In the genomic region with DNA sequence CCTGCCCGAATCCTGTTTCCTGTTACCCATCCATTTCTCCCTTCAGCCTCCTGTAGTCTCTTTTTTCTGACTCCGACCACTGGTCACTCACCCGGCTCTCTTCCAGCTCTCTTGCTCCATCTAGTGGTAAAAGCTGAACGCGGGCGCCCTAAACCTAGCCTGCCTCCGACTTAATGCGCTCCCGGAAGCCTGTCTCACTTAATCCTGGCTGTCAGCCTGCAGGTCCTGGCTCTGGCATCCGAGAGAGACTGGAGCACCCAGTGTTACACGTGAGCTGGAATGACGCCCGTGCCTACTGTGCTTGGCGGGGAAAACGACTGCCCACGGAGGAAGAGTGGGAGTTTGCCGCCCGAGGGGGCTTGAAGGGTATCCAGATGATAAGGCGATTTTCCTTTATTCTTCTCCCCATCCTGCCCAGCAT, we compare ENCODE assay signal across 8 cellular contexts. TPM values are rescaled to one million over a fixed set of nuclear protein-coding genes. Genes with fewer than 3 reads are reported as not detected.
DNase-seq lines count a peak whose midpoint lies in the region; ATAC-seq and TF ChIP-seq lines count a peak whose summit lies in the region.

No MANE protein-coding gene starts in this region.

- no peaks in the 10 kb centered on the region for H3K27me3 Mint-ChIP-seq in natural killer cell (ENCODE audit: low read depth in 2 of 2)
- H3K27me3 Mint-ChIP-seq in stimulated activated naive CD8-positive, alpha-beta T cell treated with anti-CD3 and anti-CD28 coated beads, Interleukin-15, amount 100 ng/mL, for 72 hours, result no peaks in the 10 kb centered on the region

- no peak for TF ChIP-seq POLR2A in esophagus muscularis mucosa (IDR thresholded peaks at IDR 0.05; ENCODE audit: low read depth)

- H3K9me3 ChIP-seq in OCI-LY1 (ENCODE audit: low read length) (no peaks in the 10 kb centered on the region), esophagus muscularis mucosa (no peaks in the 10 kb centered on the region)

- TF ChIP-seq EP300 in esophagus muscularis mucosa (IDR thresholded peaks at IDR 0.05), result no peak

- no peaks in the 10 kb centered on the region for H3K9me3 Mint-ChIP-seq in natural killer cell
- no peaks in the 10 kb centered on the region for H3K9me3 Mint-ChIP-seq in stimulated activated naive CD8-positive, alpha-beta T cell treated with anti-CD3 and anti-CD28 coated beads, Interleukin-15, amount 100 ng/mL, for 72 hours

- H3F3A ChIP-seq in OCI-LY1 (ENCODE audit: insufficient read depth, low read length), result peaks cover 4% of the 10 kb centered on the region; the same call in 1 of the 2 replicates

- H3K4me1 ChIP-seq in OCI-LY1 (ENCODE audit: insufficient read depth, low read length, severe bottlenecking) (peaks cover 8% of the 10 kb centered on the region), esophagus muscularis mucosa (peaks cover 13 to 18% (median 16%) of the 10 kb centered on the region in 4 donors)

- H3K27ac ChIP-seq in OCI-LY1 (ENCODE audit: low read depth, low read length, poor library complexity, severe bottlenecking), result no peak overlapping the region
- peak overlapping the region in 3 of 4 donors; percentile 20 to 67 (median 45) for H3K27ac ChIP-seq in esophagus muscularis mucosa (replicated peaks in 1 of 4)

- H4K20me1 ChIP-seq in OCI-LY1 (ENCODE audit: insufficient read depth, low read length), result no peaks in the 10 kb centered on the region

- H3K36me3 ChIP-seq in OCI-LY1 (ENCODE audit: insufficient read depth, low read length) (peaks cover 58% of the 10 kb centered on the region), esophagus muscularis mucosa (peaks cover 14 to 71% (median 51%) of the 10 kb centered on the region in 4 donors)

- DNase-seq in DMS79 (lab: John Stamatoyannopoulos, UW) (peak; percentile 28), HUDEP-2 (lab: John Stamatoyannopoulos, UW; ENCODE audit: unreplicated experiment in 76 of 76) (peak in 69 of 76 experiments; percentile 2 to 89 (median 57)), activated T-cell treated with anti-CD3 and anti-CD28 coated beads for 24 hours (ENCODE audit: low read depth) (peak; percentile 55), esophagus muscularis mucosa (ENCODE audit: extremely low spot score) (peak; percentile 96), natural killer cell (peak; percentile 59)
- peak; percentile 67 to 71 for DNase-seq in stimulated activated naive CD8-positive, alpha-beta T cell treated with anti-CD3 and anti-CD28 coated beads, Interleukin-15, amount 100 ng/mL, for 72 hours

- ATAC-seq in GM21515 (IDR thresholded peaks at IDR 0.05; ENCODE audit: unreplicated experiment) (peak; percentile 83), natural killer cell (peak; percentile 87 to 98 (median 95))
- ATAC-seq in stimulated activated naive CD8-positive, alpha-beta T cell treated with anti-CD3 and anti-CD28 coated beads, Interleukin-15, amount 100 ng/mL, for 72 hours, result peak; percentile 88

- no peak overlapping the region for H2AFZ ChIP-seq in OCI-LY1 (ENCODE audit: low read length)

- H3K27me3 ChIP-seq in OCI-LY1 (ENCODE audit: insufficient read depth, low read length) (no peaks in the 10 kb centered on the region), esophagus muscularis mucosa (no peaks in the 10 kb centered on the region)

- H3K4me1 Mint-ChIP-seq in natural killer cell, result peaks cover 6 to 14% of the 10 kb centered on the region in 2 donors
- peaks cover 15% of the 10 kb centered on the region for H3K4me1 Mint-ChIP-seq in stimulated activated naive CD8-positive, alpha-beta T cell treated with anti-CD3 and anti-CD28 coated beads, Interleukin-15, amount 100 ng/mL, for 72 hours

- 16% methylated on average over 19 of the region's 19 CpGs for WGBS in esophagus muscularis mucosa

- H3K4me3 Mint-ChIP-seq in natural killer cell, result no peak overlapping the region
- H3K4me3 Mint-ChIP-seq in stimulated activated naive CD8-positive, alpha-beta T cell treated with anti-CD3 and anti-CD28 coated beads, Interleukin-15, amount 100 ng/mL, for 72 hours, result no peak overlapping the region

- H3K36me3 Mint-ChIP-seq in natural killer cell, result peaks cover 7% of the 10 kb centered on the region

- TF ChIP-seq CTCF in OCI-LY1 (IDR thresholded peaks at IDR 0.05; ENCODE audit: low read length) (peak; percentile 99), esophagus muscularis mucosa (IDR thresholded peaks at IDR 0.05) (peak; percentile 89 to 98 (median 92)), natural killer cell (IDR thresholded peaks at IDR 0.05) (peak; percentile 89)

- no peak overlapping the region; the same call in 1 of the 2 replicates for H3K9ac ChIP-seq in OCI-LY1 (ENCODE audit: low read length)

- no peaks in the 10 kb centered on the region for H3K79me2 ChIP-seq in OCI-LY1 (ENCODE audit: insufficient read depth, low read length)

- peak overlapping the region; percentile 31; the same call in 1 of the 2 replicates for H3K4me2 ChIP-seq in OCI-LY1 (ENCODE audit: low read length)

- peak overlapping the region in 1 of 2 donors; percentile 7 for H3K27ac Mint-ChIP-seq in natural killer cell
- H3K27ac Mint-ChIP-seq in stimulated activated naive CD8-positive, alpha-beta T cell treated with anti-CD3 and anti-CD28 coated beads, Interleukin-15, amount 100 ng/mL, for 72 hours, result peak overlapping the region in 1 of 2 donors; percentile 71

- intact Hi-C loops in esophagus muscularis mucosa (cut with DNase I), result loop anchor here (2.0 to 10.0 kb wide), 2 partner anchors 70 to 190 kb away; a partner anchor contains a TSS
- intact Hi-C loops in natural killer cell (cut with micrococcal nuclease), result loop anchor here (1.0 kb wide), 2 partner anchors 70 to 433 kb away; no protein-coding TSS in a partner anchor

- H3K9me2 ChIP-seq in OCI-LY1 (ENCODE audit: low read depth, low read length), result no peaks in the 10 kb centered on the region

- no peak overlapping the region for H3K4me3 ChIP-seq in OCI-LY1 (ENCODE audit: low read depth, low read length, poor library complexity, severe bottlenecking)
- no peak overlapping the region for H3K4me3 ChIP-seq in esophagus muscularis mucosa

RNA-seq across cellular contexts. Expression of a gene that starts 10.3 kb away (rescaled TPM):
- total RNA-seq in esophagus muscularis mucosa, result 10 to 100 TPM; 71.4 to 93.2 (median 80.8) TPM
- total RNA-seq in natural killer cell, result 100 to 1,000 TPM; 130 to 147 (median 136) TPM

RNA-seq across cellular contexts. Expression of a gene that starts 18.4 kb away (rescaled TPM):
- total RNA-seq in esophagus muscularis mucosa, result 1 to 10 TPM in 2 of 4 donors, under 1 TPM in 2; 0.26 to 1.7 (median 0.94) TPM
- total RNA-seq in natural killer cell, result 1 to 10 TPM; 4.9 to 5.6 (median 5.0) TPM

RNA-seq across cellular contexts. Expression of a gene that starts 22.8 kb away (rescaled TPM):
- 100 to 1,000 TPM in 1 of 4 donors, 10 to 100 TPM in 3; 86.6 to 104 (median 87.9) TPM for total RNA-seq in esophagus muscularis mucosa
- 10 to 100 TPM; 48.1 to 65.3 (median 48.3) TPM for total RNA-seq in natural killer cell

RNA-seq across cellular contexts. Expression of a gene that starts 23.1 kb away (rescaled TPM):
- total RNA-seq in esophagus muscularis mucosa (10 to 100 TPM in 3 of 4 donors, 1 to 10 TPM in 1; 9.1 to 15.9 (median 13.1) TPM), natural killer cell (1 to 10 TPM; 2.8 to 4.1 (median 3.8) TPM)

RNA-seq across cellular contexts. Expression of a gene that starts 31.9 kb away (rescaled TPM):
- total RNA-seq in esophagus muscularis mucosa (100 to 1,000 TPM; 212 to 416 (median 327) TPM), natural killer cell (100 to 1,000 TPM; 176 to 224 (median 184) TPM)

Comparison
In these comparisons a context has a peak if more than half of its experiments do, and no peak if none do; other contexts are left out.
1. DNase-seq: peak in every context shown above with its lines; median percentile 96 in esophagus muscularis mucosa; 69 in stimulated activated naive CD8-positive, alpha-beta T cell treated with anti-CD3 and anti-CD28 coated beads, Interleukin-15, amount 100 ng/mL, for 72 hours; 59 in natural killer cell; 57 in HUDEP-2; 55 in activated T-cell treated with anti-CD3 and anti-CD28 coated beads for 24 hours; 28 in DMS79.